Comparison of ENCODE assay signal across 4 cellular contexts in genomic region chr17:27837769-27838168, GRCh38. TPM values are rescaled to one million over a fixed set of nuclear protein-coding genes. Genes with fewer than 3 reads are reported as not detected.
"Had no signal": no experiment of that assay in that cellular context is flagged by ENCODE, and none has a peak within 500 bp of the region (broad histone marks: within the 10 kb centered on the region; RNA-seq: fewer than 3 reads in every experiment).

No MANE protein-coding gene starts in this region.

RNA-seq across cellular contexts. Expression of gene NOS2, which starts 37.4 kb away (rescaled TPM):
- total RNA-seq: osteoblast, smooth muscle cell, vagina had no signal
- polyA plus RNA-seq: immature natural killer cell had no signal
